ENCODE assay signal across 1 cellular context in the genomic region with DNA sequence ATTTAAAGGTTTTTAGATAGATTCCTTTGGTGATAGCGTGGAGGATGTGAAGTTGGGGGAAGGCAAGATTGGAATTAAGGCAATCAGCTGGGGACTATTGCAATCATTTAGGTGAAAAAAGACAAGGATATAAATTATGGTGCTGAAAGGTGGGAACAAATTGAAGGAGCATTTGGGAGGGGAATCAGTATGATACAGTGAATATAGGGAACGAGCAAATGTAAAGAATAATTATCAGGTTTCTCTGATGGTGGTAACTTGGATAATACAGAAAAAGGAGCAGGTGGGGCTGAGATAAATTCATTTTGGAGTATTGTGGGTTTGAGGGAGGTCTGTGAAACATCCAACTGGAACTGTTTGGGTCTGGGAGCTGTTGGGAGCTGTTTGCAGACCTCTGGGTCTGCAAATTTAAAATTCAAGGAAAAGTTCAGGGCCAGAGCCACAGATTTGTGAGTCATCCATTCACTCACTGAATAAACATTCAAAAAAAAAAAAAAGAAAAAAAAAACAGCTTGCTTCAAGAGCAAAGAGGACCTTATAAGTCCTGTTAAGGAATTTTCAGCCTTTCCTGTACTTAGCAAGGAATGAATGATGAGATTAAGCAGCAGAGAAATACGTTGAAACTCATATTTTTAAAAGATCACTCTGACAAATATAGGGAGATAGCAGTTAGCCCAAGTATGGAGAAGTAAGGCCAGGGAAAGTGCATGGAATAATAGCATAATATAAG.
TF ChIP-seq lines count a peak whose summit lies in the region.

No MANE protein-coding gene starts in this region.

TF ChIP-seq in HepG2, 621 proteins besides CTCF, POLR2A, EP300 and RAD21 (continued from another document and continues in another):
- TF ChIP-seq, protein P1, sequence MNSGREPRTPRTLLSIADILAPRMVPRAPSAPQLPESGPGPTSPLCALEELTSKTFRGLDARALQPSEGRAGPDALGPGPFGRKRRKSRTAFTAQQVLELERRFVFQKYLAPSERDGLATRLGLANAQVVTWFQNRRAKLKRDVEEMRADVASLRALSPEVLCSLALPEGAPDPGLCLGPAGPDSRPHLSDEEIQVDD (CRISPR knock-in tag; IDR thresholded peaks at IDR 0.05; ENCODE audit: borderline replicate concordance), result no peak
- no peak for TF ChIP-seq AGO1 (IDR thresholded peaks at IDR 0.05; ENCODE audit: low read depth, low read length, poor library complexity, severe bottlenecking)
- TF ChIP-seq ZEB1 (IDR thresholded peaks at IDR 0.05; ENCODE audit: insufficient replicate concordance, low read depth), result no peak
- TF ChIP-seq TEAD3 (CRISPR knock-in tag; optimal IDR thresholded peaks at IDR 0.05; ENCODE audit: borderline replicate concordance), result peak; percentile 24
- no peak for TF ChIP-seq TBP (CRISPR knock-in tag; IDR thresholded peaks at IDR 0.05)
- no peak for TF ChIP-seq SIX1 (CRISPR knock-in tag; IDR thresholded peaks at IDR 0.05; ENCODE audit: borderline replicate concordance)
- TF ChIP-seq, protein P2, sequence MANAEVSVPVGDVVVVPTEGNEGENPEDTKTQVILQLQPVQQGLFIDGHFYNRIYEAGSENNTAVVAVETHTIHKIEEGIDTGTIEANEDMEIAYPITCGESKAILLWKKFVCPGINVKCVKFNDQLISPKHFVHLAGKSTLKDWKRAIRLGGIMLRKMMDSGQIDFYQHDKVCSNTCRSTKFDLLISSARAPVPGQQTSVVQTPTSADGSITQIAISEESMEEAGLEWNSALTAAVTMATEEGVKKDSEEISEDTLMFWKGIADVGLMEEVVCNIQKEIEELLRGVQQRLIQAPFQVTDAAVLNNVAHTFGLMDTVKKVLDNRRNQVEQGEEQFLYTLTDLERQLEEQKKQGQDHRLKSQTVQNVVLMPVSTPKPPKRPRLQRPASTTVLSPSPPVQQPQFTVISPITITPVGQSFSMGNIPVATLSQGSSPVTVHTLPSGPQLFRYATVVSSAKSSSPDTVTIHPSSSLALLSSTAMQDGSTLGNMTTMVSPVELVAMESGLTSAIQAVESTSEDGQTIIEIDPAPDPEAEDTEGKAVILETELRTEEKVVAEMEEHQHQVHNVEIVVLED (CRISPR knock-in tag; IDR thresholded peaks at IDR 0.05; ENCODE audit: borderline replicate concordance), result no peak
- TF ChIP-seq RARA (CRISPR knock-in tag; IDR thresholded peaks at IDR 0.05), result peak; percentile 81
- TF ChIP-seq FOXJ3 (CRISPR knock-in tag; IDR thresholded peaks at IDR 0.05; ENCODE audit: borderline replicate concordance), result peak; percentile 85; the same call in 1 of the 2 replicates
- no peak for TF ChIP-seq ZNF207 (IDR thresholded peaks at IDR 0.05; ENCODE audit: borderline replicate concordance)
- TF ChIP-seq HIVEP1 (CRISPR knock-in tag; IDR thresholded peaks at IDR 0.05), result no peak
- no peak for TF ChIP-seq DNMT1 (CRISPR knock-in tag; IDR thresholded peaks at IDR 0.05)
- TF ChIP-seq ZNF30 (CRISPR knock-in tag; IDR thresholded peaks at IDR 0.05), result no peak
- TF ChIP-seq FOXA1 (IDR thresholded peaks at IDR 0.05), result no peak
- no peak for TF ChIP-seq FOXA1 (CRISPR knock-in tag; IDR thresholded peaks at IDR 0.05)
- no peak for TF ChIP-seq ZNF383 (CRISPR knock-in tag; IDR thresholded peaks at IDR 0.05; ENCODE audit: borderline replicate concordance)
- TF ChIP-seq ZNF17 (CRISPR knock-in tag; IDR thresholded peaks at IDR 0.05), result no peak
- TF ChIP-seq TBX2 (CRISPR knock-in tag; IDR thresholded peaks at IDR 0.05; ENCODE audit: borderline replicate concordance), result peak; percentile 58; the same call in 1 of the 2 replicates
- TF ChIP-seq PTBP1 (IDR thresholded peaks at IDR 0.05; ENCODE audit: low read depth, low read length, poor library complexity, severe bottlenecking), result no peak
- no peak for TF ChIP-seq NFE2L1 (CRISPR knock-in tag; IDR thresholded peaks at IDR 0.05; ENCODE audit: borderline replicate concordance)
- no peak for TF ChIP-seq ZNF3 (CRISPR knock-in tag; IDR thresholded peaks at IDR 0.05)
- TF ChIP-seq, protein P3, sequence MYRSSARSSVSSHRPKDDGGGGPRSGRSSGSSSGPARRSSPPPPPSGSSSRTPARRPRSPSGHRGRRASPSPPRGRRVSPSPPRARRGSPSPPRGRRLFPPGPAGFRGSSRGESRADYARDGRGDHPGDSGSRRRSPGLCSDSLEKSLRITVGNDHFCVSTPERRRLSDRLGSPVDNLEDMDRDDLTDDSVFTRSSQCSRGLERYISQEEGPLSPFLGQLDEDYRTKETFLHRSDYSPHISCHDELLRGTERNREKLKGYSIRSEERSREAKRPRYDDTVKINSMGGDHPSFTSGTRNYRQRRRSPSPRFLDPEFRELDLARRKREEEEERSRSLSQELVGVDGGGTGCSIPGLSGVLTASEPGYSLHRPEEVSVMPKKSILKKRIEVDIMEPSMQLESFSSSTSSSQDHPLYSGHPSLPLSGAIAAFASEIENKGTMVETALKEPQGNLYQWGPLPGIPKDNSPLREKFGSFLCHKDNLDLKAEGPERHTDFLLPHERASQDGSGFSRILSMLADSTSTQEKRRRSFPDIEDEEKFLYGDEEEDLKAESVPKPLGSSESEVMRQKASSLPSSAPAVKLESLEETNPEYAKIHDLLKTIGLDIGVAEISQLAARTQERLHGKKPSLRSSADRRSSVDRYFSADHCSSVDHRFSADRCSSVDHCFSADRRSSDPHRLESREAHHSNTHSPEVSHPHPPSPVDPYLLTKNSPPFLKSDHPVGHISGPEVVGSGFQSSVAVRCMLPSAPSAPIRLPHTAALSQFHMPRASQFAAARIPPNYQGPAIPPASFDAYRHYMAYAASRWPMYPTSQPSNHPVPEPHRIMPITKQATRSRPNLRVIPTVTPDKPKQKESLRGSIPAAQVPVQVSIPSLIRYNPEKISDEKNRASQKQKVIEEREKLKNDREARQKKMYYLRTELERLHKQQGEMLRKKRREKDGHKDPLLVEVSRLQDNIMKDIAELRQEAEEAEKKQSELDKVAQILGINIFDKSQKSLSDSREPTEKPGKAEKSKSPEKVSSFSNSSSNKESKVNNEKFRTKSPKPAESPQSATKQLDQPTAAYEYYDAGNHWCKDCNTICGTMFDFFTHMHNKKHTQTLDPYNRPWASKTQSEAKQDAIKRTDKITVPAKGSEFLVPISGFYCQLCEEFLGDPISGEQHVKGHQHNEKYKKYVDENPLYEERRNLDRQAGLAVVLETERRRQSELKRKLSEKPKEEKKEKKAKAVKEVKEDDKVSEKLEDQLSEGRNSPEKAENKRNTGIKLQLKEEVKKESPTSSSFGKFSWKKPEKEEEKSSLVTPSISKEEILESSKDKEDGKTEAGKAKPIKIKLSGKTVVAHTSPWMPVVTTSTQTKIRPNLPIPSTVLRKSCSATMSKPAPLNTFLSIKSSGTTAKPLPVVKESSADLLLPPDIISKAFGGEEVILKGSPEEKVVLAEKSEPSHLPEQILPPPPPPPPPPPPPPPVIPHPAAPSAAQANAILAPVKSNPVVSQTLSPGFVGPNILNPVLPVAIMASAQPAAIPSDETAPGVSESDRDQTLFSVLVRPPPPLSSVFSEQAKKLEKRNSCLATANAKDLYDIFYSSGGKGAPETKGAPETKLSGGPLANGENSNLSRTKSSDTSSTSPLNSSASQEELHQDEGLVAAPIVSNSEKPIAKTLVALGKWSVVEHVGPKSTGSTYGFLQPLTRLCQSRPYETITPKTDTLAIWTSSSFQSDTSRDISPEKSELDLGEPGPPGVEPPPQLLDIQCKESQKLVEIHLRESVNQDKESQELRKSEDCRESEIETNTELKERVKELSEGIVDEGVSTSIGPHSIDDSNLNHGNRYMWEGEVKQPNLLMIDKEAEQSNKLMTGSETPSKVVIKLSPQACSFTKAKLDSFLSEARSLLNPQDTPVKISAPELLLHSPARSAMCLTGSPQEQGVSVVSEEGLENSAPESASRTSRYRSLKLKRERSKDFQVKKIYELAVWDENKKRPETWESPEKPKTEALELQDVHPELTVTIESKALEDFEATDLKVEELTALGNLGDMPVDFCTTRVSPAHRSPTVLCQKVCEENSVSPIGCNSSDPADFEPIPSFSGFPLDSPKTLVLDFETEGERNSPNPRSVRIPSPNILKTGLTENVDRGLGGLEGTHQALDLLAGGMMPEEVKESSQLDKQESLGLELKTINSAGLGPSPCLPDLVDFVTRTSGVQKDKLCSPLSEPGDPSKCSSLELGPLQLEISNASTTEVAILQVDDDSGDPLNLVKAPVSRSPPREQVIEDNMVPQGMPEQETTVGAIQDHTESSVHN (CRISPR knock-in tag; IDR thresholded peaks at IDR 0.05), result no peak
- no peak for TF ChIP-seq ZFP90 (CRISPR knock-in tag; IDR thresholded peaks at IDR 0.05; ENCODE audit: borderline replicate concordance)
- TF ChIP-seq RXRB (CRISPR knock-in tag; IDR thresholded peaks at IDR 0.05; ENCODE audit: borderline replicate concordance), result peak; percentile 86
- TF ChIP-seq TGIF2 (CRISPR knock-in tag; IDR thresholded peaks at IDR 0.05), result no peak
- TF ChIP-seq ZSCAN25 (CRISPR knock-in tag; IDR thresholded peaks at IDR 0.05), result no peak
- no peak for TF ChIP-seq MAZ (IDR thresholded peaks at IDR 0.05; ENCODE audit: borderline replicate concordance, low read depth, low read length)
- no peak for TF ChIP-seq MAZ (CRISPR knock-in tag; IDR thresholded peaks at IDR 0.05; ENCODE audit: low read depth)
- TF ChIP-seq, protein P4, sequence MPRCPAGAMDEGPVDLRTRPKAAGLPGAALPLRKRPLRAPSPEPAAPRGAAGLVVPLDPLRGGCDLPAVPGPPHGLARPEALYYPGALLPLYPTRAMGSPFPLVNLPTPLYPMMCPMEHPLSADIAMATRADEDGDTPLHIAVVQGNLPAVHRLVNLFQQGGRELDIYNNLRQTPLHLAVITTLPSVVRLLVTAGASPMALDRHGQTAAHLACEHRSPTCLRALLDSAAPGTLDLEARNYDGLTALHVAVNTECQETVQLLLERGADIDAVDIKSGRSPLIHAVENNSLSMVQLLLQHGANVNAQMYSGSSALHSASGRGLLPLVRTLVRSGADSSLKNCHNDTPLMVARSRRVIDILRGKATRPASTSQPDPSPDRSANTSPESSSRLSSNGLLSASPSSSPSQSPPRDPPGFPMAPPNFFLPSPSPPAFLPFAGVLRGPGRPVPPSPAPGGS (CRISPR knock-in tag; IDR thresholded peaks at IDR 0.05), result no peak
- no peak for TF ChIP-seq MAFF (IDR thresholded peaks at IDR 0.05; ENCODE audit: low read depth, low read length)
- TF ChIP-seq SP2 (CRISPR knock-in tag; IDR thresholded peaks at IDR 0.05), result no peak
- TF ChIP-seq, protein P5, sequence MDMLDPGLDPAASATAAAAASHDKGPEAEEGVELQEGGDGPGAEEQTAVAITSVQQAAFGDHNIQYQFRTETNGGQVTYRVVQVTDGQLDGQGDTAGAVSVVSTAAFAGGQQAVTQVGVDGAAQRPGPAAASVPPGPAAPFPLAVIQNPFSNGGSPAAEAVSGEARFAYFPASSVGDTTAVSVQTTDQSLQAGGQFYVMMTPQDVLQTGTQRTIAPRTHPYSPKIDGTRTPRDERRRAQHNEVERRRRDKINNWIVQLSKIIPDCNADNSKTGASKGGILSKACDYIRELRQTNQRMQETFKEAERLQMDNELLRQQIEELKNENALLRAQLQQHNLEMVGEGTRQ (IDR thresholded peaks at IDR 0.05; ENCODE audit: low read depth, low read length), result no peak
- TF ChIP-seq, protein P5 (CRISPR knock-in tag; IDR thresholded peaks at IDR 0.05; ENCODE audit: borderline replicate concordance), result no peak
- TF ChIP-seq, protein P6, sequence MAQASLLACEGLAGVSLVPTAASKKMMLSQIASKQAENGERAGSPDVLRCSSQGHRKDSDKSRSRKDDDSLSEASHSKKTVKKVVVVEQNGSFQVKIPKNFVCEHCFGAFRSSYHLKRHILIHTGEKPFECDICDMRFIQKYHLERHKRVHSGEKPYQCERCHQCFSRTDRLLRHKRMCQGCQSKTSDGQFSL (CRISPR knock-in tag; IDR thresholded peaks at IDR 0.05), result no peak
- TF ChIP-seq HMG20A (CRISPR knock-in tag; IDR thresholded peaks at IDR 0.05; ENCODE audit: borderline replicate concordance), result peak; percentile 2; the same call in 1 of the 2 replicates
- TF ChIP-seq ATF7-NPFF (CRISPR knock-in tag; IDR thresholded peaks at IDR 0.05; ENCODE audit: low read depth), result no peak
- TF ChIP-seq ATF1 (CRISPR knock-in tag; IDR thresholded peaks at IDR 0.05), result peak; percentile 24; the same call in 1 of the 2 replicates
- TF ChIP-seq, protein P7, sequence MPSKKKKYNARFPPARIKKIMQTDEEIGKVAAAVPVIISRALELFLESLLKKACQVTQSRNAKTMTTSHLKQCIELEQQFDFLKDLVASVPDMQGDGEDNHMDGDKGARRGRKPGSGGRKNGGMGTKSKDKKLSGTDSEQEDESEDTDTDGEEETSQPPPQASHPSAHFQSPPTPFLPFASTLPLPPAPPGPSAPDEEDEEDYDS (CRISPR knock-in tag; IDR thresholded peaks at IDR 0.05), result peak; percentile 13
- TF ChIP-seq, protein P8, sequence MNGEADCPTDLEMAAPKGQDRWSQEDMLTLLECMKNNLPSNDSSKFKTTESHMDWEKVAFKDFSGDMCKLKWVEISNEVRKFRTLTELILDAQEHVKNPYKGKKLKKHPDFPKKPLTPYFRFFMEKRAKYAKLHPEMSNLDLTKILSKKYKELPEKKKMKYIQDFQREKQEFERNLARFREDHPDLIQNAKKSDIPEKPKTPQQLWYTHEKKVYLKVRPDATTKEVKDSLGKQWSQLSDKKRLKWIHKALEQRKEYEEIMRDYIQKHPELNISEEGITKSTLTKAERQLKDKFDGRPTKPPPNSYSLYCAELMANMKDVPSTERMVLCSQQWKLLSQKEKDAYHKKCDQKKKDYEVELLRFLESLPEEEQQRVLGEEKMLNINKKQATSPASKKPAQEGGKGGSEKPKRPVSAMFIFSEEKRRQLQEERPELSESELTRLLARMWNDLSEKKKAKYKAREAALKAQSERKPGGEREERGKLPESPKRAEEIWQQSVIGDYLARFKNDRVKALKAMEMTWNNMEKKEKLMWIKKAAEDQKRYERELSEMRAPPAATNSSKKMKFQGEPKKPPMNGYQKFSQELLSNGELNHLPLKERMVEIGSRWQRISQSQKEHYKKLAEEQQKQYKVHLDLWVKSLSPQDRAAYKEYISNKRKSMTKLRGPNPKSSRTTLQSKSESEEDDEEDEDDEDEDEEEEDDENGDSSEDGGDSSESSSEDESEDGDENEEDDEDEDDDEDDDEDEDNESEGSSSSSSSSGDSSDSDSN (CRISPR knock-in tag; IDR thresholded peaks at IDR 0.05), result no peak
- no peak for TF ChIP-seq REXO4 (CRISPR knock-in tag; IDR thresholded peaks at IDR 0.05; ENCODE audit: borderline replicate concordance)
- peak; percentile 35; the same call in 1 of the 2 replicates for TF ChIP-seq YEATS2 (CRISPR knock-in tag; IDR thresholded peaks at IDR 0.05; ENCODE audit: borderline replicate concordance)
- peak; percentile 91; the same call in 1 of the 2 replicates for TF ChIP-seq CHD4 (IDR thresholded peaks at IDR 0.05; ENCODE audit: borderline replicate concordance, low read length)
- no peak for TF ChIP-seq ELF1 (CRISPR knock-in tag; IDR thresholded peaks at IDR 0.05)
